9 cellular contexts compared by ENCODE assay signal in the genomic region with DNA sequence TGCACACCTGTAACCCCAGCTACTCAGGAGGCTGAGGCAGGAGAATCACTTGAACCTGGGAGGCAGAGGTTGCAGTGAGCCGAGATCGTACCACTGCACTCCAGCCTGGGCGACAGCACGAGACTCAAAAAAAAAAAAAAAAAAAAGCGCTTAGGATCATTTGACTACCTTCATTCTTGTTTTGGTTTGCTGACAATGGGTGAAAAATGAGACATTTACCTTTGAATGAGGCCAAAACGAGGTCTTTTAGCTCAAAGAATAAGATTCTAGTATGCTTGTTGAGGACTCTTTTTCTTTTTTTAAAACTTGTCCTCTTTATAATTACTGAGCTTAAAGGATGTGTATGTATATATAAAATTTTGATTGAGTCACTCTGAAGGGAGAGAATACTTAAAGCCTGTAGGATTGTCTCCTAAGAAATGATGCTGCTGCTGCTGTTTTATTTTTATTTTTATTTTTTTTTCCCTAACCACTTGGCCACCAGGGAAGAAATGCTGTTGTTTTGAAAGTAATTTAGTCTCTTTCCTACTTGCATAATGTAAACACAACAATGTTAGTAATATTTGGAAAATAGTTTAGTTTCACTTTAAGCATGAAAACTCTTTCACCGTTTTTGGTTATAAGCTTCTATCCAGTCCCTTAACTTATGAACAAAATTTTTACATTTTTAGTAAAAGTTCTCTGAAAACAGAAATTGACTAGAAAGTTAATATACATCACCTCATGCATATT. TPM values are rescaled to one million over a fixed set of nuclear protein-coding genes. Genes with fewer than 3 reads are reported as not detected.
DNase-seq lines count a peak whose midpoint lies in the region; ATAC-seq lines count a peak whose summit lies in the region.
"Had no signal": no experiment of that assay in that cellular context is flagged by ENCODE, and none has a peak within 500 bp of the region (broad histone marks: within the 10 kb centered on the region; RNA-seq: fewer than 3 reads in every experiment).

No MANE protein-coding gene starts in this region.

- H3K4me3 Mint-ChIP-seq in activated T-cell treated with anti-CD3 and anti-CD28 coated beads, Interleukin-2, amount 50 U/mL, for 72 hours, result peak overlapping the region; percentile 55 to 72
- peak overlapping the region; percentile 41 for H3K4me3 Mint-ChIP-seq in T-helper 17 cell
- peak overlapping the region; percentile 46 for H3K4me3 Mint-ChIP-seq in stimulated activated effector memory CD8-positive, alpha-beta T cell treated with anti-CD3 and anti-CD28 coated beads, Interleukin-12 subunit alpha, Interleukin-12 subunit beta, amount 100 ng/mL, for 72 hours

- no peak for DNase-seq in activated T-cell treated with anti-CD3 and anti-CD28 coated beads, Interleukin-2, amount 50 U/mL, for 72 hours
- DNase-seq in activated T-cell treated with anti-CD3 and anti-CD28 coated beads, Interleukin-2, amount 50 U/mL, for 48 hours, result no peak
- no peak for DNase-seq in T-helper 17 cell
- DNase-seq in stimulated activated effector memory CD8-positive, alpha-beta T cell treated with anti-CD3 and anti-CD28 coated beads, Interleukin-12 subunit alpha, Interleukin-12 subunit beta, amount 100 ng/mL, for 72 hours (ENCODE audit: low spot score in 2 of 2), result no peak
- no peak for DNase-seq in epidermal melanocyte (ENCODE audit: insufficient read length, low spot score)
- no peak for DNase-seq in H7
- no peak for DNase-seq in NCI-H1048 (lab: John Stamatoyannopoulos, UW)
- DNase-seq: stimulated activated CD4-positive, alpha-beta T cell treated with anti-CD3 and anti-CD28 coated beads, Interleukin-4, amount 100 ng/mL, for 24 hours had no signal

- peak overlapping the region; percentile 50 for H3K27ac Mint-ChIP-seq in activated T-cell treated with anti-CD3 and anti-CD28 coated beads, Interleukin-2, amount 50 U/mL, for 72 hours
- peak overlapping the region; percentile 78 for H3K27ac Mint-ChIP-seq in T-helper 17 cell
- peak overlapping the region; percentile 75 for H3K27ac Mint-ChIP-seq in stimulated activated effector memory CD8-positive, alpha-beta T cell treated with anti-CD3 and anti-CD28 coated beads, Interleukin-12 subunit alpha, Interleukin-12 subunit beta, amount 100 ng/mL, for 72 hours

- no peaks in the 10 kb centered on the region for H3K27me3 Mint-ChIP-seq in activated T-cell treated with anti-CD3 and anti-CD28 coated beads, Interleukin-2, amount 50 U/mL, for 72 hours (ENCODE audit: low read depth)
- no peaks in the 10 kb centered on the region for H3K27me3 Mint-ChIP-seq in T-helper 17 cell

- H3K36me3 Mint-ChIP-seq in activated T-cell treated with anti-CD3 and anti-CD28 coated beads, Interleukin-2, amount 50 U/mL, for 72 hours (ENCODE audit: insufficient read depth in 2 of 2), result peaks cover 6 to 26% of the 10 kb centered on the region in 2 donors
- peaks cover 3% of the 10 kb centered on the region for H3K36me3 Mint-ChIP-seq in T-helper 17 cell (ENCODE audit: low read depth)
- H3K36me3 Mint-ChIP-seq in stimulated activated effector memory CD8-positive, alpha-beta T cell treated with anti-CD3 and anti-CD28 coated beads, Interleukin-12 subunit alpha, Interleukin-12 subunit beta, amount 100 ng/mL, for 72 hours, result peaks cover 55% of the 10 kb centered on the region

- no peaks in the 10 kb centered on the region for H3K9me3 ChIP-seq in T-helper 17 cell (ENCODE audit: control insufficient read depth, low read length, poor library complexity, severe bottlenecking)

- H3K4me3 ChIP-seq in H7 (ENCODE audit: insufficient read depth, low read depth, low read length), result no peak overlapping the region

- peaks cover 70% of the 10 kb centered on the region for H3K4me1 Mint-ChIP-seq in activated T-cell treated with anti-CD3 and anti-CD28 coated beads, Interleukin-2, amount 50 U/mL, for 72 hours (ENCODE audit: low read depth)
- peaks cover 32% of the 10 kb centered on the region for H3K4me1 Mint-ChIP-seq in T-helper 17 cell
- peaks cover 41% of the 10 kb centered on the region for H3K4me1 Mint-ChIP-seq in stimulated activated effector memory CD8-positive, alpha-beta T cell treated with anti-CD3 and anti-CD28 coated beads, Interleukin-12 subunit alpha, Interleukin-12 subunit beta, amount 100 ng/mL, for 72 hours

- ATAC-seq in activated T-cell treated with anti-CD3 and anti-CD28 coated beads, Interleukin-2, amount 50 U/mL, for 72 hours (replicated peaks in 1 of 2), result no peak
- peak; percentile 4 for ATAC-seq in HG02759 (IDR thresholded peaks at IDR 0.05; ENCODE audit: unreplicated experiment)
- no peak for ATAC-seq in T-helper 17 cell
- ATAC-seq in stimulated activated effector memory CD8-positive, alpha-beta T cell treated with anti-CD3 and anti-CD28 coated beads, Interleukin-12 subunit alpha, Interleukin-12 subunit beta, amount 100 ng/mL, for 72 hours, result no peak

- H3K36me3 ChIP-seq in H7 (replicated peaks; ENCODE audit: control insufficient read depth, insufficient read depth, low read length), result no peaks in the 10 kb centered on the region; the same call in 1 of the 2 replicates

- H3K27me3 ChIP-seq in H7 (ENCODE audit: control insufficient read depth, insufficient read depth, low read length), result no peaks in the 10 kb centered on the region

- no peaks in the 10 kb centered on the region for H3K9me3 Mint-ChIP-seq in activated T-cell treated with anti-CD3 and anti-CD28 coated beads, Interleukin-2, amount 50 U/mL, for 72 hours
- H3K9me3 Mint-ChIP-seq in stimulated activated effector memory CD8-positive, alpha-beta T cell treated with anti-CD3 and anti-CD28 coated beads, Interleukin-12 subunit alpha, Interleukin-12 subunit beta, amount 100 ng/mL, for 72 hours, result no peaks in the 10 kb centered on the region

RNA-seq across cellular contexts. Expression of gene UBR2, which starts 7.9 kb away (rescaled TPM):
- total RNA-seq in activated T-cell treated with anti-CD3 and anti-CD28 coated beads, Interleukin-2, amount 50 U/mL, for 72 hours, result 10 to 100 TPM; 33.9 to 36.9 TPM
- 10 to 100 TPM; 35.1 to 40.7 TPM for total RNA-seq in T-helper 17 cell
- 13.1 and 18.7 TPM in 2 replicates for total RNA-seq in H7 (2014; rRNA removed; shearing (Covaris generic))
